ENCODE assay signal across 24 cellular contexts in genomic region chr17:61458491-61459433, GRCh38. TPM values are rescaled to one million over a fixed set of nuclear protein-coding genes. Genes with fewer than 3 reads are reported as not detected.
DNase-seq lines count a peak whose midpoint lies in the region; ATAC-seq and TF ChIP-seq lines count a peak whose summit lies in the region.
"Had no signal": no experiment of that assay in that cellular context is flagged by ENCODE, and none has a peak within 500 bp of the region (broad histone marks: within the 10 kb centered on the region; RNA-seq: fewer than 3 reads in every experiment).

No MANE protein-coding gene starts in this region.

- H3K9me3 ChIP-seq in upper lobe of left lung (no peaks in the 10 kb centered on the region), tibial nerve (no peaks in the 10 kb centered on the region)
- H3K9me3 ChIP-seq: body of pancreas, HAP-1 had no signal

- no peak for ATAC-seq in activated T-cell treated with anti-CD3 and anti-CD28 coated beads, Interleukin-2, amount 50 U/mL, for 4 hours
- ATAC-seq in upper lobe of left lung (ENCODE audit: low FRiP score in 2 of 2): no peak
- ATAC-seq: A549; activated naive CD4-positive, alpha-beta T cell treated with anti-CD3 and anti-CD28 coated beads, Interleukin-2, amount 50 U/mL, for 72 hours; body of pancreas; PC-3; stimulated activated naive B cell treated with anti-CD40 and anti-IgM and Interleukin-4, amounts not matched to agents 10 μg/mL and 1 μg/mL and 100 μg/mL, for 72 hours had no signal

- no peak for TF ChIP-seq POLR2A in upper lobe of left lung (IDR thresholded peaks at IDR 0.05)
- no peak for TF ChIP-seq POLR2A in tibial nerve (IDR thresholded peaks at IDR 0.05)

- H3K36me3 ChIP-seq in upper lobe of left lung: no peaks in the 10 kb centered on the region
- no peaks in the 10 kb centered on the region for H3K36me3 ChIP-seq in tibial nerve
- H3K36me3 ChIP-seq: HAP-1 had no signal

- H3K4me3 ChIP-seq in upper lobe of left lung (peak overlapping the region in 1 of 4 donors; percentile 52), tibial nerve (no peak overlapping the region)
- H3K4me3 ChIP-seq: A549; BLaER1 treated with 17β-estradiol and CSF1 and Interleukin-3, amounts not matched to agents 10 nM and 100 nM; body of pancreas; HAP-1 had no signal

- TF ChIP-seq EP300 in upper lobe of left lung (IDR thresholded peaks at IDR 0.05) (no peak), tibial nerve (IDR thresholded peaks at IDR 0.05) (no peak)

- TF ChIP-seq CTCF in mesothelial cell of epicardium (IDR thresholded peaks at IDR 0.05; ENCODE audit: unreplicated experiment): no peak
- TF ChIP-seq CTCF in upper lobe of left lung (IDR thresholded peaks at IDR 0.05): no peak
- TF ChIP-seq CTCF in tibial nerve (IDR thresholded peaks at IDR 0.05): no peak

- peak; percentile 11 to 14 for DNase-seq in activated T-cell treated with anti-CD3 and anti-CD28 coated beads, Interleukin-2, amount 50 U/mL, for 48 hours
- DNase-seq in activated T-cell treated with anti-CD3 and anti-CD28 coated beads, Interleukin-2, amount 50 U/mL, for 4 hours: no peak
- DNase-seq in ecto neural progenitor cell (ENCODE audit: low spot score): peak; percentile 43
- DNase-seq in mesothelial cell of epicardium (ENCODE audit: low spot score in 2 of 2, unreplicated experiment in 2 of 2): no peak
- peak in 1 of 2 donors; percentile 6 for DNase-seq in upper lobe of left lung
- DNase-seq in tibial nerve (ENCODE audit: low spot score in 2 of 2): no peak
- DNase-seq in NCI-H2171 treated with DMSO at 0.1 percent for 48 hours (lab: John Stamatoyannopoulos, UW): no peak
- DNase-seq in occipital lobe (lab: John Stamatoyannopoulos, UW): no peak
- DNase-seq: activated T-cell treated with anti-CD3 and anti-CD28 coated beads, Interleukin-2, amount 50 U/mL, for 1 hour; body of pancreas; hippocampal formation; kidney; mesenchymal stem cell; NCI-H1105 treated with DMSO at 0.1 percent for 48 hours; NCI-H2171; NCI-H748 treated with DMSO at 0.1 percent for 48 hours; PC-3; SIG-M5; stimulated activated naive B cell treated with anti-CD40 and anti-IgM and Interleukin-4, amounts not matched to agents 10 μg/mL and 1 μg/mL and 100 μg/mL, for 72 hours had no signal

- peak overlapping the region; percentile 78 to 92 (median 86) for H3K27ac ChIP-seq in upper lobe of left lung
- H3K27ac ChIP-seq in tibial nerve: no peak overlapping the region
- H3K27ac ChIP-seq: A549; BLaER1 treated with 17β-estradiol and CSF1 and Interleukin-3, amounts not matched to agents 10 nM and 100 nM; body of pancreas had no signal

- H3K4me3 Mint-ChIP-seq in activated T-cell treated with anti-CD3 and anti-CD28 coated beads, Interleukin-2, amount 50 U/mL, for 4 hours: no peak overlapping the region
- peak overlapping the region; percentile 77 for H3K4me3 Mint-ChIP-seq in mesothelial cell of epicardium

- H3K4me1 ChIP-seq in upper lobe of left lung (peaks cover 19 to 50% (median 29%) of the 10 kb centered on the region in 4 donors), tibial nerve (peaks cover 0 to 44% (median 12%) of the 10 kb centered on the region in 4 donors)
- H3K4me1 ChIP-seq: A549 had no signal

- peak overlapping the region; percentile 89 for H3K27ac Mint-ChIP-seq in mesothelial cell of epicardium
- H3K27ac Mint-ChIP-seq: activated naive CD4-positive, alpha-beta T cell treated with anti-CD3 and anti-CD28 coated beads, Interleukin-2, amount 50 U/mL, for 72 hours; stimulated activated naive B cell treated with anti-CD40 and anti-IgM and Interleukin-4, amounts not matched to agents 10 μg/mL and 1 μg/mL and 100 μg/mL, for 72 hours had no signal

- H3K36me3 Mint-ChIP-seq in activated T-cell treated with anti-CD3 and anti-CD28 coated beads, Interleukin-2, amount 50 U/mL, for 4 hours (ENCODE audit: insufficient read depth): no peaks in the 10 kb centered on the region
- H3K36me3 Mint-ChIP-seq in mesothelial cell of epicardium: peaks cover 2% of the 10 kb centered on the region

- peaks cover 41% of the 10 kb centered on the region for H3K4me1 Mint-ChIP-seq in activated T-cell treated with anti-CD3 and anti-CD28 coated beads, Interleukin-2, amount 50 U/mL, for 4 hours (ENCODE audit: low read depth)
- peaks cover 80% of the 10 kb centered on the region for H3K4me1 Mint-ChIP-seq in mesothelial cell of epicardium

- no peaks in the 10 kb centered on the region for H3K9me3 Mint-ChIP-seq in activated T-cell treated with anti-CD3 and anti-CD28 coated beads, Interleukin-2, amount 50 U/mL, for 4 hours
- H3K9me3 Mint-ChIP-seq in mesothelial cell of epicardium: no peaks in the 10 kb centered on the region
- H3K9me3 Mint-ChIP-seq: activated naive CD4-positive, alpha-beta T cell treated with anti-CD3 and anti-CD28 coated beads, Interleukin-2, amount 50 U/mL, for 72 hours had no signal

- 52 to 57% methylated on average over 9 of the region's 9 CpGs for WGBS in upper lobe of left lung, 2 donors
- 79 to 85% methylated on average over 9 of the region's 9 CpGs for WGBS in tibial nerve, 2 donors

- H3K27me3 ChIP-seq in upper lobe of left lung (peaks cover 0 to 63% (median 37%) of the 10 kb centered on the region in 4 donors), tibial nerve (peaks cover 0 to 98% of the 10 kb centered on the region in 2 donors)

- H3K27me3 Mint-ChIP-seq in activated T-cell treated with anti-CD3 and anti-CD28 coated beads, Interleukin-2, amount 50 U/mL, for 4 hours (ENCODE audit: low read depth): peaks cover 85% of the 10 kb centered on the region
- peaks cover 83% of the 10 kb centered on the region for H3K27me3 Mint-ChIP-seq in mesothelial cell of epicardium (ENCODE audit: low read depth)

RNA-seq across cellular contexts. Expression of gene TBX4, which starts 6.5 kb away (rescaled TPM):
- total RNA-seq in activated T-cell treated with anti-CD3 and anti-CD28 coated beads, Interleukin-2, amount 50 U/mL, for 4 hours: not detected
- total RNA-seq in mesothelial cell of epicardium: 51.9 to 56.6 TPM (median 54.2 TPM) in 3 replicates
- 10 to 100 TPM; 10.2 to 69.1 (median 22.7) TPM for total RNA-seq in upper lobe of left lung
- not detected for total RNA-seq in tibial nerve
- total RNA-seq in occipital lobe: not detected
- total RNA-seq: activated naive CD4-positive, alpha-beta T cell treated with anti-CD3 and anti-CD28 coated beads, Interleukin-2, amount 50 U/mL, for 72 hours; body of pancreas; kidney; PC-3; T-helper 1 cell treated with Interleukin-12 subunit alpha and Interleukin-12 subunit beta and Interleukin-4 antibody, amounts not matched to agents 30 ng/mL and 1 ng/mL, for 36 hours had no signal

RNA-seq across cellular contexts. Expression of gene TBX2, which starts 59.1 kb away (rescaled TPM):
- total RNA-seq in activated T-cell treated with anti-CD3 and anti-CD28 coated beads, Interleukin-2, amount 50 U/mL, for 4 hours: under 1 TPM; 0.05 to 0.16 (median 0.15) TPM
- total RNA-seq in mesothelial cell of epicardium (164 to 176 TPM (median 173 TPM) in 3 replicates), upper lobe of left lung (100 to 1,000 TPM in 2 of 6 donors, 10 to 100 TPM in 4; 22.4 to 130 (median 92.7) TPM), tibial nerve (10 to 100 TPM; 23.2 to 42.0 (median 26.5) TPM), occipital lobe (0.47 TPM)
- total RNA-seq: activated naive CD4-positive, alpha-beta T cell treated with anti-CD3 and anti-CD28 coated beads, Interleukin-2, amount 50 U/mL, for 72 hours; T-helper 1 cell treated with Interleukin-12 subunit alpha and Interleukin-12 subunit beta and Interleukin-4 antibody, amounts not matched to agents 30 ng/mL and 1 ng/mL, for 36 hours had no signal

Comparison
In these comparisons a context has a peak if more than half of its experiments do, and no peak if none do; other contexts are left out.
1. DNase-seq: peak in activated T-cell treated with anti-CD3 and anti-CD28 coated beads, Interleukin-2, amount 50 U/mL, for 48 hours (2 of 2) and ecto neural progenitor cell (single experiment); none in activated T-cell treated with anti-CD3 and anti-CD28 coated beads, Interleukin-2, amount 50 U/mL, for 4 hours (single experiment), mesothelial cell of epicardium (0 of 2), tibial nerve (0 of 2), NCI-H2171 treated with DMSO at 0.1 percent for 48 hours (single experiment) and occipital lobe (single experiment).
2. H3K27ac ChIP-seq: peak in upper lobe of left lung (4 of 4); none in tibial nerve (0 of 4).
3. RNA of gene TBX4, which starts 6.5 kb away (total RNA-seq): 51.9 to 56.6 TPM in mesothelial cell of epicardium and 10.2 to 69.1 TPM in upper lobe of left lung; not detected in activated T-cell treated with anti-CD3 and anti-CD28 coated beads, Interleukin-2, amount 50 U/mL, for 4 hours, not detected in tibial nerve and not detected in occipital lobe (single experiment); every median in the first group is over 10 times any median in the second.
4. RNA of gene TBX2, which starts 59.1 kb away (total RNA-seq): 164 to 176 TPM in mesothelial cell of epicardium, 22.4 to 130 TPM in upper lobe of left lung and 23.2 to 42.0 TPM in tibial nerve; 0.47 TPM in occipital lobe (single experiment) and 0.05 to 0.16 TPM in activated T-cell treated with anti-CD3 and anti-CD28 coated beads, Interleukin-2, amount 50 U/mL, for 4 hours; every median in the first group is over 10 times any median in the second.